In genomic region chr10:6204341-6205191, GRCh38 we compare ENCODE assay signal across 8 cellular contexts. TPM values are rescaled to one million over a fixed set of nuclear protein-coding genes. Genes with fewer than 3 reads are reported as not detected.
DNase-seq lines count a peak whose midpoint lies in the region; ATAC-seq and TF ChIP-seq lines count a peak whose summit lies in the region.

No MANE protein-coding gene starts in this region.

- no peak for TF ChIP-seq POLR2A in erythroblast (IDR thresholded peaks at IDR 0.05; ENCODE audit: low read length)

- POLR2A ChIA-PET in activated CD4-positive, alpha-beta T cell treated with anti-CD3 and anti-CD28 coated beads for 36 hours (lab: Charles Lee), result interaction anchor here (0.5 kb wide), 1 partner anchor 144 kb away, joined by 3 read pairs; no protein-coding TSS in a partner anchor

- DNase-seq in activated CD4-positive, alpha-beta T cell treated with anti-CD3 and anti-CD28 coated beads for 36 hours, result peak; percentile 35
- no peak for DNase-seq in activated CD4-positive, alpha-beta T cell treated with anti-CD3 and anti-CD28 coated beads, Interleukin-2, amount 50 U/mL, for 1 hour
- DNase-seq in SK-N-MC (ENCODE audit: low read depth, low spot score), result no peak
- peak; percentile 47 for DNase-seq in myocyte (ENCODE audit: low read depth)
- DNase-seq in erythroblast (lab: John Stamatoyannopoulos, UW), result no peak

- no peaks in the 10 kb centered on the region for H3K9me3 ChIP-seq in SK-N-MC (ENCODE audit: low read depth, low read length)

- H3K36me3 Mint-ChIP-seq in activated CD4-positive, alpha-beta T cell treated with anti-CD3 and anti-CD28 coated beads for 36 hours (ENCODE audit: low read depth), result peaks cover 25% of the 10 kb centered on the region

- CTCF ChIA-PET in activated CD4-positive, alpha-beta T cell treated with anti-CD3 and anti-CD28 coated beads for 36 hours (lab: Charles Lee), result interaction anchor here (0.8 to 2.4 kb wide), 5 partner anchors 32 to 202 kb away, joined by 3 to 10 read pairs (median 3); no protein-coding TSS in a partner anchor

- H3K9ac ChIP-seq in SK-N-MC (ENCODE audit: insufficient read length), result no peak overlapping the region

- peaks cover 42% of the 10 kb centered on the region for H3K4me1 Mint-ChIP-seq in activated CD4-positive, alpha-beta T cell treated with anti-CD3 and anti-CD28 coated beads for 36 hours

- ATAC-seq in activated CD4-positive, alpha-beta T cell treated with anti-CD3 and anti-CD28 coated beads for 36 hours, result no peak
- ATAC-seq in esophagus mucosa, result peak; percentile 57
- ATAC-seq in HG02763 (IDR thresholded peaks at IDR 0.05; ENCODE audit: unreplicated experiment), result no peak
- ATAC-seq in GM19395 (IDR thresholded peaks at IDR 0.05; ENCODE audit: unreplicated experiment), result no peak

- H3K27ac ChIP-seq in SK-N-MC, result no peak overlapping the region

- no peaks in the 10 kb centered on the region for H3K27me3 Mint-ChIP-seq in activated CD4-positive, alpha-beta T cell treated with anti-CD3 and anti-CD28 coated beads for 36 hours

- H3K9me3 Mint-ChIP-seq in activated CD4-positive, alpha-beta T cell treated with anti-CD3 and anti-CD28 coated beads for 36 hours (ENCODE audit: low read depth), result no peaks in the 10 kb centered on the region

- intact Hi-C loops in activated CD4-positive, alpha-beta T cell treated with anti-CD3 and anti-CD28 coated beads for 36 hours (cut with DNase I, micrococcal nuclease), result loop anchor here (1.0 to 10.0 kb wide), 7 partner anchors 117 to 1848 kb away; partner anchors contain the start of genes GATA3 (in 1 of the 2), PRKCQ (in 1 of the 2) and RBM17 (in 1 of the 2)

- peak overlapping the region; percentile 80 for H3K4me3 ChIP-seq in SK-N-MC

- H3K36me3 ChIP-seq in SK-N-MC (ENCODE audit: insufficient read depth, low read length), result no peaks in the 10 kb centered on the region

- peak overlapping the region; percentile 39 for H3K27ac Mint-ChIP-seq in activated CD4-positive, alpha-beta T cell treated with anti-CD3 and anti-CD28 coated beads for 36 hours

- H3K4me3 Mint-ChIP-seq in activated CD4-positive, alpha-beta T cell treated with anti-CD3 and anti-CD28 coated beads for 36 hours, result peak overlapping the region; percentile 89

RNA-seq across cellular contexts. Expression of gene PFKFB3, which starts 1.8 kb away (rescaled TPM):
- 100 to 1,000 TPM; 133 to 183 TPM for total RNA-seq in activated CD4-positive, alpha-beta T cell treated with anti-CD3 and anti-CD28 coated beads for 36 hours
- 48.2 TPM for total RNA-seq in esophagus mucosa
- 8.3 and 12.4 TPM in 2 replicates for total RNA-seq in myocyte
- 24.2 TPM for polyA plus RNA-seq in myocyte (2012)

Comparison
In these comparisons a context has a peak if more than half of its experiments do, and no peak if none do; other contexts are left out.
1. DNase-seq: peak in activated CD4-positive, alpha-beta T cell treated with anti-CD3 and anti-CD28 coated beads for 36 hours (single experiment) and myocyte (single experiment); none in activated CD4-positive, alpha-beta T cell treated with anti-CD3 and anti-CD28 coated beads, Interleukin-2, amount 50 U/mL, for 1 hour (single experiment), SK-N-MC (single experiment) and erythroblast (0 of 2).